Comparison of ENCODE assay signal across 17 cellular contexts in the genomic region with DNA sequence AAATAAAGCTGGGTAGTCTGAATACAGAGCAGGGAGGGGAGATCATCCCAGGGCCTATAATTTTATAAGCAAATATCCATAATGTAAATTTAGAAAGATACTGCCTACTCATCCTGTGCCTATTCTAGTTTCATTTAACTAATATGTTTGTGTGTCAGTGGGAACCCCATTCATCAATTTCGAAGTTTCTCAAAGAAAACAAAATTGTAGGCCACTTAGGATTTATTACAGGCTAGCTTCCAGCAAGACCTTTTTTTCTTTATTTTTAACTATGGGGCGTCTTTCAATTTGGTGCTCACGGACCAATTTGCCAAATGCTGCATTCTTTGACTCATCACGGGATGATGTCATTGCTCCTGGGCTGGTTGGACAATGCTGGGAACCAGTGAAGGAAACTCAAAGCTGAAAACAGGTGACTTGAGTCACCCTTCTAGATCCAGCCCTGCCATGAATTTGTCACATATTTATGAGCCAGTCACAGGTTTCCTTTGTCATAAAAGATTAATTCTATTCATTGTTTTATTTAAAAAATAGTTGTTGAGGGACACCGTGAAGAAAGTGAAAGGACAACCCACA. TPM values are rescaled to one million over a fixed set of nuclear protein-coding genes. Genes with fewer than 3 reads are reported as not detected.
A peak's percentile ranks its signal among the peaks of the same experiment; 100 is the strongest.
DNase-seq lines count a peak whose midpoint lies in the region; ATAC-seq, FAIRE-seq and TF ChIP-seq lines count a peak whose summit lies in the region.
"Had no signal": no experiment of that assay in that cellular context is flagged by ENCODE, and none has a peak within 500 bp of the region (broad histone marks: within the 10 kb centered on the region; RNA-seq: fewer than 3 reads in every experiment).

No MANE protein-coding gene starts in this region.

- H4K91ac ChIP-seq in neuronal stem cell (ENCODE audit: low read depth, low read length, poor library complexity): no peak overlapping the region

- H3K9ac ChIP-seq in K562 (ENCODE audit: insufficient read depth in 1 of 2, low read depth in 2 of 2, low read length in 2 of 2) (no peak overlapping the region), HepG2 (ENCODE audit: insufficient read depth, low read depth, low read length) (no peak overlapping the region), neuronal stem cell (ENCODE audit: low read depth, low read length, poor library complexity) (no peak overlapping the region)

- no peaks in the 10 kb centered on the region for H3K9me3 ChIP-seq in K562 (replicated peaks; ENCODE audit: control insufficient read depth, insufficient read depth, low read depth, low read length)
- no peaks in the 10 kb centered on the region for H3K9me3 ChIP-seq in HepG2 (ENCODE audit: low read length)
- H3K9me3 ChIP-seq in neuronal stem cell (replicated peaks in 1 of 2; ENCODE audit: control insufficient read depth in 2 of 2, insufficient read depth in 1 of 2, low read depth in 1 of 2, low read length in 2 of 2): no peaks in the 10 kb centered on the region
- H3K9me3 ChIP-seq: colonic mucosa, ovary had no signal

- H3K36me3 ChIP-seq in K562 (ENCODE audit: control insufficient read depth, insufficient read depth, low read length) (no peaks in the 10 kb centered on the region), HepG2 (replicated peaks in 1 of 2; ENCODE audit: control insufficient read depth in 1 of 2, insufficient read depth in 2 of 2, low read length in 2 of 2) (no peaks in the 10 kb centered on the region), neuronal stem cell (replicated peaks in 1 of 2; ENCODE audit: control insufficient read depth in 2 of 2, insufficient read depth in 2 of 2, low read length in 2 of 2) (peaks cover 0 to 2% of the 10 kb centered on the region in 2 donors)
- H3K36me3 ChIP-seq: colonic mucosa, ovary had no signal

- TF ChIP-seq RAD21 in K562 (CRISPR knock-in tag; conservative IDR thresholded peaks at IDR 0.05 in 1 of 2, IDR thresholded peaks at IDR 0.05 in 1 of 2): no peak
- no peak for TF ChIP-seq RAD21 in HepG2 (CRISPR knock-in tag; IDR thresholded peaks at IDR 0.05)

- peak; percentile 70 for DNase-seq in AG20443 (ENCODE audit: low spot score)
- peak; percentile 54 for DNase-seq in HS-5 (ENCODE audit: low read depth)
- no peak for DNase-seq in K562 (ENCODE audit: extremely low read depth in 1 of 4, low spot score in 3 of 4)
- no peak for DNase-seq in HepG2 (ENCODE audit: low spot score)
- DNase-seq in NCI-H2029 (lab: John Stamatoyannopoulos, UW): no peak
- no peak for DNase-seq in neuronal stem cell (ENCODE audit: low spot score)
- DNase-seq in cerebellar cortex (ENCODE audit: low spot score): no peak
- DNase-seq: activated effector memory CD4-positive, alpha-beta T cell treated with anti-CD3 and anti-CD28 coated beads, Interleukin-2, amount 50 U/mL, for 16 hours; CD4-positive, CD25-positive, alpha-beta regulatory T cell; colonic mucosa; left ventricle myocardium superior; NCI-H1048; NCI-H526 had no signal

- TF ChIP-seq CTCF in K562 (IDR thresholded peaks at IDR 0.05 in 2 of 3, conservative IDR thresholded peaks at IDR 0.05 in 1 of 3; ENCODE audit: insufficient read depth in 2 of 3, low read depth in 1 of 3, low read length in 3 of 3): no peak
- no peak for TF ChIP-seq CTCF in HepG2 (CRISPR knock-in tag; IDR thresholded peaks at IDR 0.05)

- no peak overlapping the region for H3K14ac ChIP-seq in neuronal stem cell (ENCODE audit: low read length)

- no peak overlapping the region for H2BK15ac ChIP-seq in neuronal stem cell (ENCODE audit: low read length)

- TF ChIP-seq EP300 in K562 (IDR thresholded peaks at IDR 0.05; ENCODE audit: low read length): no peak
- no peak for TF ChIP-seq EP300 in HepG2 (IDR thresholded peaks at IDR 0.05; ENCODE audit: low read depth in 2 of 2, low read length in 2 of 2)
- no peak for TF ChIP-seq EP300 in HepG2 (CRISPR knock-in tag; IDR thresholded peaks at IDR 0.05; ENCODE audit: borderline replicate concordance)

- H3K4ac ChIP-seq in neuronal stem cell (ENCODE audit: low read length): no peak overlapping the region

- no peak overlapping the region for H4K8ac ChIP-seq in neuronal stem cell (ENCODE audit: low read depth, low read length)

- H4K20me1 ChIP-seq in K562 (replicated peaks; ENCODE audit: control insufficient read depth, insufficient read depth, low read length): no peaks in the 10 kb centered on the region
- H4K20me1 ChIP-seq in HepG2 (ENCODE audit: insufficient read depth, low read length): no peaks in the 10 kb centered on the region

- in situ Hi-C loops in K562 (cut with MboI): no loop called here
- in situ Hi-C loops in HepG2 (cut with HindIII; ENCODE audit: extremely low pct_ligation_motif_present, low pct_unique_long_range_greater_than_20kb): no loop called here

- H2BK5ac ChIP-seq in neuronal stem cell (ENCODE audit: low read length): no peak overlapping the region

- H3K27ac ChIP-seq in K562 (ENCODE audit: extremely low read depth, low read depth, low read length): no peak overlapping the region
- H3K27ac ChIP-seq in HepG2 (ENCODE audit: extremely low read length, insufficient read depth, low read length): no peak overlapping the region
- H3K27ac ChIP-seq in neuronal stem cell (replicated peaks; ENCODE audit: low read length): no peak overlapping the region
- H3K27ac ChIP-seq: colonic mucosa, HL-60, ovary had no signal

- no TSS peak for BruUV-seq in K562 (replicated peaks; lab: Mats Ljungman, UMichigan)
- no TSS peak for BruUV-seq in HepG2 (replicated peaks; lab: Mats Ljungman, UMichigan)

- H3K23ac ChIP-seq in neuronal stem cell (ENCODE audit: low read depth, low read length, poor library complexity): no peak overlapping the region

- POLR2A ChIA-PET in K562 (lab: Yijun Ruan, JAX) (interaction anchor here (0.8 kb wide), 1 partner anchor 491 kb away, joined by 3 read pairs; no protein-coding TSS in a partner anchor), HepG2 (lab: Yijun Ruan, JAX) (no interaction called here)

- no peak for TF ChIP-seq POLR2A in K562 (conservative IDR thresholded peaks at IDR 0.05)
- no peak for TF ChIP-seq POLR2A in HepG2 (IDR thresholded peaks at IDR 0.05; ENCODE audit: insufficient read depth in 1 of 2, low read depth in 2 of 2, low read length in 2 of 2)

- 6% methylated on average over 5 of the region's 5 CpGs for WGBS in K562 (ENCODE audit: insufficient coverage, low coverage, missing lambda C conversion rate)
- WGBS in HepG2 (ENCODE audit: low lambda C conversion rate): 26% methylated on average over 5 of the region's 5 CpGs
- WGBS in neuronal stem cell (ENCODE audit: extremely low coverage in 2 of 2, insufficient read length in 2 of 2, insufficient replicate concordance in 1 of 2), 2 donors: no CpG with 5 or more reads among the region's 5 CpGs

- H2BK120ac ChIP-seq in neuronal stem cell (ENCODE audit: low read depth, low read length): no peak overlapping the region

- no peak overlapping the region for H3K4me2 ChIP-seq in K562 (ENCODE audit: insufficient read depth, low read length)
- H3K4me2 ChIP-seq in HepG2 (ENCODE audit: low read depth, low read length): no peak overlapping the region
- H3K4me2 ChIP-seq in neuronal stem cell (ENCODE audit: insufficient read depth, low read length, poor library complexity, severe bottlenecking): no peak overlapping the region

- H2AK5ac ChIP-seq in neuronal stem cell (ENCODE audit: low read depth, low read length): no peak overlapping the region

- no peaks in the 10 kb centered on the region for H3K9me1 ChIP-seq in K562 (ENCODE audit: control insufficient read depth, insufficient read depth, low read length)

- H3K4me1 ChIP-seq in K562 (replicated peaks in 1 of 2; ENCODE audit: control insufficient read depth in 2 of 2, insufficient read depth in 2 of 2, low read length in 2 of 2) (no peaks in the 10 kb centered on the region), HepG2 (ENCODE audit: insufficient read depth, low read length) (peaks cover 9% of the 10 kb centered on the region; the same call in 1 of the 2 replicates), neuronal stem cell (ENCODE audit: control insufficient read depth in 2 of 2, insufficient read depth in 1 of 2, low read depth in 1 of 2, low read length in 2 of 2) (peaks cover 0 to 7% of the 10 kb centered on the region in 2 donors)
- H3K4me1 ChIP-seq: colonic mucosa had no signal

- no peaks in the 10 kb centered on the region for H3K27me3 ChIP-seq in K562 (ENCODE audit: control insufficient read depth in 2 of 2, insufficient read depth in 2 of 2, low read length in 2 of 2)
- H3K27me3 ChIP-seq in HepG2 (ENCODE audit: control insufficient read depth in 1 of 2, insufficient read depth in 2 of 2, low read length in 2 of 2): no peaks in the 10 kb centered on the region
- H3K27me3 ChIP-seq in neuronal stem cell (ENCODE audit: control insufficient read depth in 3 of 3, insufficient read depth in 3 of 3, low read depth in 1 of 3, low read length in 3 of 3): no peaks in the 10 kb centered on the region
- H3K27me3 ChIP-seq: colonic mucosa, ovary had no signal

- intact Hi-C loops in K562 (cut with micrococcal nuclease) (no loop called here), HepG2 (cut with micrococcal nuclease; ENCODE audit: unreplicated experiment) (no loop called here)

- no peak overlapping the region for H2BK12ac ChIP-seq in neuronal stem cell (ENCODE audit: low read length)

- H3K18ac ChIP-seq in neuronal stem cell (ENCODE audit: low read length): no peak overlapping the region

- CTCF ChIA-PET in K562 (lab: Yijun Ruan, JAX; ENCODE audit: low intra/inter-chr PET ratio) (no interaction called here), HepG2 (lab: Yijun Ruan, JAX; ENCODE audit: low intra/inter-chr PET ratio, low total read pairs) (no interaction called here)

- no peaks in the 10 kb centered on the region for H3K79me2 ChIP-seq in K562 (ENCODE audit: control insufficient read depth, insufficient read depth, low read length)
- H3K79me2 ChIP-seq in HepG2 (ENCODE audit: insufficient read depth, low read length): no peaks in the 10 kb centered on the region

- ATAC-seq in K562: no peak
- ATAC-seq in HepG2: no peak
- ATAC-seq in GM21360 (IDR thresholded peaks at IDR 0.05; ENCODE audit: unreplicated experiment): no peak
- ATAC-seq: left ventricle myocardium superior, WTC11 had no signal

- H3K4me3 ChIP-seq in K562: no peak overlapping the region
- no peak overlapping the region for H3K4me3 ChIP-seq in HepG2 (replicated peaks in 1 of 3; ENCODE audit: insufficient read depth in 1 of 3, low read depth in 2 of 3, low read length in 3 of 3)
- no peak overlapping the region for H3K4me3 ChIP-seq in neuronal stem cell (ENCODE audit: low read length in 2 of 2)
- H3K4me3 ChIP-seq: colonic mucosa, ovary had no signal

- H3K79me1 ChIP-seq in neuronal stem cell (ENCODE audit: low read depth, low read length): no peaks in the 10 kb centered on the region

- H2AFZ ChIP-seq in K562 (ENCODE audit: low read depth, low read length) (no peak overlapping the region), HepG2 (ENCODE audit: low read length) (no peak overlapping the region), neuronal stem cell (ENCODE audit: low read length) (no peak overlapping the region)

- no peak for FAIRE-seq in K562 (lab: Jason Lieb, UNC)
- FAIRE-seq in HepG2 (lab: Jason Lieb, UNC): no peak

RNA-seq across cellular contexts. Expression of a gene that starts 13.4 kb away (rescaled TPM):
- not detected in 2 replicates for total RNA-seq in K562 (2011; cell fraction: chromatin; rRNA removed; ENCODE audit: low replicate concordance)
- total RNA-seq in K562 (2011; cell fraction: nucleolus; rRNA removed): not detected in 2 replicates
- total RNA-seq in K562 (2011; cell fraction: nucleoplasm; rRNA removed): not detected in 2 replicates
- total RNA-seq in K562 (2014; rRNA removed): not detected in 2 replicates
- not detected in 2 replicates for total RNA-seq in K562 (2014; rRNA removed; fragmentation: Illumina TruSeq; extraction: Trizol)
- not detected in 2 replicates for total RNA-seq in K562 (2015; rRNA removed; fragmentation: Illumina TruSeq; extraction: Trizol)
- total RNA-seq in K562 (2021): 0.09 TPM in 1 of 2 replicates, not detected in the other
- not detected in 2 replicates for polyA plus RNA-seq in K562 (2011; rRNA removed)
- polyA plus RNA-seq in K562 (2011; cell fraction: cytosol; rRNA removed): not detected in 2 replicates
- not detected in 2 replicates for polyA plus RNA-seq in K562 (2011; cell fraction: nucleus; rRNA removed)
- 0.01 TPM in 1 of 2 replicates, not detected in the other for polyA plus RNA-seq in K562 (2012)
- polyA plus RNA-seq in K562 (2014; fragmentation: Illumina TruSeq; extraction: Trizol): not detected in 2 replicates
- polyA plus RNA-seq in K562 (2014; fragmentation: Nextera tagmentation; extraction: Ambion mirVana): not detected
- not detected in 2 replicates for polyA plus RNA-seq in K562 (2014; rRNA removed)
- polyA minus RNA-seq in K562 (2011; rRNA and poly(A)+ RNA removed): 0.03 TPM in 1 of 2 replicates, not detected in the other
- polyA minus RNA-seq in K562 (2011; cell fraction: cytosol; rRNA and poly(A)+ RNA removed): not detected in 2 replicates
- polyA minus RNA-seq in K562 (2011; cell fraction: nucleus; rRNA and poly(A)+ RNA removed): not detected in 2 replicates
- total RNA-seq in HepG2 (2016; rRNA removed; fragmentation: Illumina TruSeq; extraction: Trizol): 0.11 and 0.55 TPM in 2 replicates
- 0.20 and 0.35 TPM in 2 replicates for total RNA-seq in HepG2 (2016; cell fraction: cytosol; rRNA removed; fragmentation: Illumina TruSeq; extraction: Trizol; ENCODE audit: low read depth)
- 0.15 and 0.39 TPM in 2 replicates for total RNA-seq in HepG2 (2016; cell fraction: insoluble cytoplasmic fraction; rRNA removed; fragmentation: Illumina TruSeq; extraction: Trizol)
- total RNA-seq in HepG2 (2016; cell fraction: membrane; rRNA removed; fragmentation: Illumina TruSeq; extraction: Trizol): 0.14 and 0.19 TPM in 2 replicates
- total RNA-seq in HepG2 (2016; cell fraction: nucleus; rRNA removed; fragmentation: Illumina TruSeq; extraction: Trizol): 0.81 and 1.3 TPM in 2 replicates
- 0.39 and 0.66 TPM in 2 replicates for polyA plus RNA-seq in HepG2 (2011; rRNA removed)
- polyA plus RNA-seq in HepG2 (2011; cell fraction: cytosol; rRNA removed): 0.42 and 0.55 TPM in 2 replicates
- 0.48 and 0.82 TPM in 2 replicates for polyA plus RNA-seq in HepG2 (2011; cell fraction: nucleus; rRNA removed)
- 0.13 and 0.63 TPM in 2 replicates for polyA plus RNA-seq in HepG2 (2012)
- 0.02 TPM in 1 of 2 replicates, not detected in the other for polyA plus RNA-seq in HepG2 (2016; cell fraction: cytosol; fragmentation: Illumina TruSeq; extraction: Trizol; ENCODE audit: low read depth)
- polyA plus RNA-seq in HepG2 (2016; cell fraction: insoluble cytoplasmic fraction; fragmentation: Illumina TruSeq; extraction: Trizol; ENCODE audit: low read depth): 0.15 and 0.16 TPM in 2 replicates
- polyA plus RNA-seq in HepG2 (2016; cell fraction: membrane; fragmentation: Illumina TruSeq; extraction: Trizol; ENCODE audit: low read depth): 0.05 and 0.18 TPM in 2 replicates
- 0.66 and 0.85 TPM in 2 replicates for polyA plus RNA-seq in HepG2 (2016; cell fraction: nucleus; fragmentation: Illumina TruSeq; extraction: Trizol; ENCODE audit: insufficient read depth, low read depth)
- 2.1 TPM in 1 of 2 replicates, not detected in the other for polyA minus RNA-seq in HepG2 (2011; rRNA and poly(A)+ RNA removed; ENCODE audit: low replicate concordance)
- polyA minus RNA-seq in HepG2 (2011; cell fraction: cytosol; rRNA and poly(A)+ RNA removed): 0.30 and 0.88 TPM in 2 replicates
- 1.9 and 3.5 TPM in 2 replicates for polyA minus RNA-seq in HepG2 (2011; cell fraction: nucleus; rRNA and poly(A)+ RNA removed)
- polyA plus RNA-seq in neuronal stem cell (2013, experiment 1 of 2): 17.2 TPM
- polyA plus RNA-seq in neuronal stem cell (2013, experiment 2 of 2): 18.0 TPM

Comparison
In these comparisons a context has a peak if more than half of its experiments do, and no peak if none do; other contexts are left out.
1. DNase-seq: peak in AG20443 (single experiment) and HS-5 (single experiment); none in K562 (0 of 4), HepG2 (single experiment), NCI-H2029 (single experiment), neuronal stem cell (single experiment) and cerebellar cortex (single experiment).